17 cellular contexts compared by ENCODE assay signal in genomic region chr3:46092704-46093085, GRCh38.
DNase-seq lines count a peak whose midpoint lies in the region; ATAC-seq, FAIRE-seq and TF ChIP-seq lines count a peak whose summit lies in the region.
"Had no signal": no experiment of that assay in that cellular context is flagged by ENCODE, and none has a peak within 500 bp of the region (broad histone marks: within the 10 kb centered on the region; RNA-seq: fewer than 3 reads in every experiment).

No MANE protein-coding gene starts in this region.

- no peak overlapping the region for H3K27ac ChIP-seq in tibial nerve
- H3K27ac ChIP-seq: thoracic aorta had no signal

- H3K4me3 Mint-ChIP-seq in memory B cell, result peak overlapping the region; percentile 38
- H3K4me3 Mint-ChIP-seq: activated CD4-positive, alpha-beta T cell treated with anti-CD3 and anti-CD28 coated beads, Interleukin-2, amount 10 ng/mL, durations not matched to agents 24 days and 14 days; brain; CD4-positive, alpha-beta memory T cell; naive thymus-derived CD8-positive, alpha-beta T cell had no signal

- H3K36me3 ChIP-seq in tibial nerve, result no peaks in the 10 kb centered on the region
- H3K36me3 ChIP-seq: thoracic aorta had no signal

- H3K4me1 ChIP-seq in tibial nerve, result peaks cover 0 to 32% (median 13%) of the 10 kb centered on the region in 4 donors

- peaks cover 5% of the 10 kb centered on the region for H3K9me3 Mint-ChIP-seq in memory B cell
- H3K9me3 Mint-ChIP-seq: activated CD4-positive, alpha-beta T cell treated with anti-CD3 and anti-CD28 coated beads, Interleukin-2, amount 10 ng/mL, durations not matched to agents 24 days and 14 days; CD4-positive, alpha-beta memory T cell; naive thymus-derived CD8-positive, alpha-beta T cell had no signal

- peak; percentile 93 for FAIRE-seq in GM18507 (lab: Jason Lieb, UNC)

- peaks cover 7% of the 10 kb centered on the region for H3K36me3 Mint-ChIP-seq in memory B cell
- H3K36me3 Mint-ChIP-seq: brain; CD4-positive, alpha-beta memory T cell had no signal

- no peak overlapping the region for H3K4me3 ChIP-seq in tibial nerve
- H3K4me3 ChIP-seq: thoracic aorta had no signal

- 90 to 98% methylated on average over 2 of the region's 2 CpGs for WGBS in tibial nerve, 2 donors

- no peak for DNase-seq in GM18507 (ENCODE audit: extremely low spot score, insufficient read length, low read depth)
- no peak for DNase-seq in memory B cell (ENCODE audit: low spot score in 2 of 2)
- DNase-seq in NK-92 treated with Interleukin-12 subunit alpha and Interleukin-12 subunit beta, amount 100 ng/mL, for 24 hours (lab: John Stamatoyannopoulos, UW), result no peak
- DNase-seq in tibial nerve (ENCODE audit: low spot score in 2 of 2), result no peak
- DNase-seq in NCI-H1694 treated with DMSO at 0.1 percent for 48 hours (lab: John Stamatoyannopoulos, UW), result no peak
- DNase-seq: activated CD4-positive, alpha-beta T cell treated with anti-CD3 and anti-CD28 coated beads, Interleukin-2, amount 10 ng/mL, durations not matched to agents 24 days and 14 days; activated gamma-delta T cell; CD4-positive, alpha-beta memory T cell; GDM1; IMR-90; naive thymus-derived CD8-positive, alpha-beta T cell; NCI-H2081 treated with DMSO at 0.1 percent for 48 hours had no signal

- no peak for TF ChIP-seq POLR2A in tibial nerve (IDR thresholded peaks at IDR 0.05)

- TF ChIP-seq EP300 in tibial nerve (IDR thresholded peaks at IDR 0.05), result no peak

- H3K27ac Mint-ChIP-seq in memory B cell, result peak overlapping the region; percentile 95
- H3K27ac Mint-ChIP-seq: brain; CD4-positive, alpha-beta memory T cell had no signal

- peaks cover 70% of the 10 kb centered on the region for H3K4me1 Mint-ChIP-seq in memory B cell
- H3K4me1 Mint-ChIP-seq: brain had no signal

- TF ChIP-seq CTCF in tibial nerve (IDR thresholded peaks at IDR 0.05), result no peak

- no peaks in the 10 kb centered on the region for H3K27me3 Mint-ChIP-seq in memory B cell
- H3K27me3 Mint-ChIP-seq: CD4-positive, alpha-beta memory T cell had no signal

- no peaks in the 10 kb centered on the region for H3K9me3 ChIP-seq in tibial nerve
- H3K9me3 ChIP-seq: thoracic aorta had no signal

- ATAC-seq in GM21423 (IDR thresholded peaks at IDR 0.05; ENCODE audit: unreplicated experiment) (peak; percentile 33), HG03460 (IDR thresholded peaks at IDR 0.05; ENCODE audit: unreplicated experiment) (peak; percentile 46), memory B cell (ENCODE audit: low read depth) (no peak), HG03108 (IDR thresholded peaks at IDR 0.05; ENCODE audit: unreplicated experiment) (no peak)
- ATAC-seq: naive thymus-derived CD8-positive, alpha-beta T cell had no signal

- H3K27me3 ChIP-seq in tibial nerve, result no peaks in the 10 kb centered on the region

Comparison
In these comparisons a context has a peak if more than half of its experiments do, and no peak if none do; other contexts are left out.
1. ATAC-seq: peak in GM21423 (single experiment) and HG03460 (single experiment); none in memory B cell (single experiment) and HG03108 (single experiment).